8 cellular contexts compared by ENCODE assay signal in the genomic region with DNA sequence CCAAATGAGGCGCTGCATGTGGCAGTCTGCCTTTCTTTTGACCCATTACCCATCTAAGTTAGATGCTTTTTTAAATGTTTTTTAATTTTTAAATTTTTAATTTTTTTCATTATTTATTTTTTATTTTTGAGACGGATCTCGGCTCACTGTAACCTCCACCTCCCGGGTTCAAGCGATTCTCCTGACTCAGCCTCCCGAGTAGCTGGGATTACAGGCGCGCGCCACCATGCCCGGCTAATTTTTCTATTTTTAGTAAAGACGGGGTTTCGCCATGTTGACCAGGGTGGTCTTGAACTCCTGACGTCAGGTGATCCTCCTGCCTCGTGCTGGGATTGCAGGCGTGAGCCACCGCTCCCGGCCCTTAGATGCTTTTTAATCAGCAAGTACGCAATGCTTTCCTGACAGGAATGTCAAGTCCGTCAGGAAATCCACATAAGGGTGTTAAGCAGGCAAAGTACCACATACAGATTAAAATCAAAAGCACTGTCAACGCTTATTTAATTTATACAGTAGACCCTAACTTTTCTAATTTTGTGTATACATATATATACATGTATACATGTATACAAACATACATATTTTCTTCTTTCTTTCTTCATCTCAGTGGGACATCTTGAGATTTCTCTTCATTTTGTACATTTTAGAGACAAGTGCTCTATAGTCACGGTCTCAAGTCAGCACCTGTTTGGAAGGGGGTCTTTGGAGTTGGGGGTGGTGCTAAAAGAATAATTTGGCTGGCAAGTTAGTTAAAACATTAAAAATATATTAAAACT. TPM values are rescaled to one million over a fixed set of nuclear protein-coding genes. Genes with fewer than 3 reads are reported as not detected.
DNase-seq lines count a peak whose midpoint lies in the region; ATAC-seq and TF ChIP-seq lines count a peak whose summit lies in the region.

No MANE protein-coding gene starts in this region.

- TF ChIP-seq CTCF in foreskin fibroblast (IDR thresholded peaks at IDR 0.05; ENCODE audit: low read depth, low read length), result no peak
- no peak for TF ChIP-seq CTCF in parathyroid adenoma (IDR thresholded peaks at IDR 0.05)
- no peak for TF ChIP-seq CTCF in omental fat pad (IDR thresholded peaks at IDR 0.05)

- peaks cover 11% of the 10 kb centered on the region for H3K27me3 Mint-ChIP-seq in activated T-helper 1 cell treated with anti-CD3 and anti-CD28 coated beads, Interleukin-12 subunit alpha, Interleukin-12 subunit beta, Interleukin-2, Interleukin-4 antibody, amounts not matched to agents 30 ng/mL and 10 ng/mL and 1 ng/mL, durations not matched to agents 14 hours and 24 hours and 36 hours (ENCODE audit: insufficient read depth)

- H3K4me1 ChIP-seq in parathyroid adenoma, result peaks cover 9% of the 10 kb centered on the region

- intact Hi-C loops in activated T-helper 1 cell treated with anti-CD3 and anti-CD28 coated beads, Interleukin-12 subunit alpha, Interleukin-12 subunit beta, Interleukin-2, Interleukin-4 antibody, amounts not matched to agents 30 ng/mL and 10 ng/mL and 1 ng/mL, durations not matched to agents 14 hours and 24 hours and 36 hours (cut with micrococcal nuclease), result loop anchor here (1.0 to 10.0 kb wide), 11 partner anchors 12 to 709 kb away; a partner anchor contains a TSS

- H3K27ac Mint-ChIP-seq in activated T-helper 1 cell treated with anti-CD3 and anti-CD28 coated beads, Interleukin-12 subunit alpha, Interleukin-12 subunit beta, Interleukin-2, Interleukin-4 antibody, amounts not matched to agents 30 ng/mL and 10 ng/mL and 1 ng/mL, durations not matched to agents 14 hours and 24 hours and 36 hours, result peak overlapping the region; percentile 99

- H3K9me3 Mint-ChIP-seq in activated T-helper 1 cell treated with anti-CD3 and anti-CD28 coated beads, Interleukin-12 subunit alpha, Interleukin-12 subunit beta, Interleukin-2, Interleukin-4 antibody, amounts not matched to agents 30 ng/mL and 10 ng/mL and 1 ng/mL, durations not matched to agents 14 hours and 24 hours and 36 hours, result no peaks in the 10 kb centered on the region

- no peak for ATAC-seq in omental fat pad (ENCODE audit: low FRiP score)

- peaks cover 14% of the 10 kb centered on the region for H3K36me3 Mint-ChIP-seq in activated T-helper 1 cell treated with anti-CD3 and anti-CD28 coated beads, Interleukin-12 subunit alpha, Interleukin-12 subunit beta, Interleukin-2, Interleukin-4 antibody, amounts not matched to agents 30 ng/mL and 10 ng/mL and 1 ng/mL, durations not matched to agents 14 hours and 24 hours and 36 hours (ENCODE audit: low read depth)

- peak overlapping the region; percentile 57 for H3K4me2 ChIP-seq in parathyroid adenoma (ENCODE audit: low read length)

- DNase-seq in activated CD4-positive, CD25-positive, alpha-beta regulatory T cell treated with anti-CD3 and anti-CD28 coated beads, Interleukin-2, amount 50 U/mL, for 72 hours, result peak; percentile 39
- DNase-seq in activated CD4-positive, CD25-positive, alpha-beta regulatory T cell (lab: John Stamatoyannopoulos, UW), result no peak
- DNase-seq in NCI-H82 treated with DMSO at 0.1 percent for 48 hours (lab: John Stamatoyannopoulos, UW; ENCODE audit: unreplicated experiment) (peak; percentile 53), foreskin fibroblast (peak; percentile 85 to 89), NCI-H1105 treated with DMSO at 0.1 percent for 48 hours (lab: John Stamatoyannopoulos, UW) (no peak), omental fat pad (ENCODE audit: low spot score) (no peak)
- no peak for DNase-seq in activated T-helper 1 cell treated with anti-CD3 and anti-CD28 coated beads, Interleukin-12 subunit alpha, Interleukin-12 subunit beta, Interleukin-2, Interleukin-4 antibody, amounts not matched to agents 30 ng/mL and 10 ng/mL and 1 ng/mL, durations not matched to agents 14 hours and 24 hours and 36 hours (ENCODE audit: low spot score)

- H3K4me3 Mint-ChIP-seq in activated T-helper 1 cell treated with anti-CD3 and anti-CD28 coated beads, Interleukin-12 subunit alpha, Interleukin-12 subunit beta, Interleukin-2, Interleukin-4 antibody, amounts not matched to agents 30 ng/mL and 10 ng/mL and 1 ng/mL, durations not matched to agents 14 hours and 24 hours and 36 hours, result peak overlapping the region; percentile 88

- peak overlapping the region; percentile 63 for H2AFZ ChIP-seq in parathyroid adenoma

- H3K4me3 ChIP-seq in foreskin fibroblast (ENCODE audit: low read depth in 1 of 2, low read length in 2 of 2) (peak overlapping the region; percentile 19 to 22), parathyroid adenoma (ENCODE audit: low read depth, low read length) (peak overlapping the region; percentile 12)

- H3K4me1 Mint-ChIP-seq in activated T-helper 1 cell treated with anti-CD3 and anti-CD28 coated beads, Interleukin-12 subunit alpha, Interleukin-12 subunit beta, Interleukin-2, Interleukin-4 antibody, amounts not matched to agents 30 ng/mL and 10 ng/mL and 1 ng/mL, durations not matched to agents 14 hours and 24 hours and 36 hours (ENCODE audit: low read depth), result peaks cover 47% of the 10 kb centered on the region

- H3K27me3 ChIP-seq in parathyroid adenoma (ENCODE audit: control insufficient read depth, insufficient read depth, low read length), result no peaks in the 10 kb centered on the region

- H3K27ac ChIP-seq in parathyroid adenoma, result peak overlapping the region; percentile 98

- H3K36me3 ChIP-seq in parathyroid adenoma (ENCODE audit: control insufficient read depth, insufficient read depth, low read length), result no peaks in the 10 kb centered on the region

- H3K9me3 ChIP-seq in parathyroid adenoma (ENCODE audit: control insufficient read depth, low read length), result no peaks in the 10 kb centered on the region

- no peak overlapping the region for H3K9ac ChIP-seq in parathyroid adenoma

- peaks cover 10% of the 10 kb centered on the region for H3K79me2 ChIP-seq in parathyroid adenoma

RNA-seq across cellular contexts. Expression of a gene that starts 1.0 kb away (rescaled TPM):
- 35.8 and 38.7 TPM in 2 replicates for total RNA-seq in activated T-helper 1 cell treated with anti-CD3 and anti-CD28 coated beads, Interleukin-12 subunit alpha, Interleukin-12 subunit beta, Interleukin-2, Interleukin-4 antibody, amounts not matched to agents 30 ng/mL and 10 ng/mL and 1 ng/mL, durations not matched to agents 14 hours and 24 hours and 36 hours
- total RNA-seq in omental fat pad, result 10 to 100 TPM in 3 of 4 donors, 1 to 10 TPM in 1; 7.9 to 22.1 (median 19.1) TPM

Comparison
In these comparisons a context has a peak if more than half of its experiments do, and no peak if none do; other contexts are left out.
1. DNase-seq: peak in activated CD4-positive, CD25-positive, alpha-beta regulatory T cell treated with anti-CD3 and anti-CD28 coated beads, Interleukin-2, amount 50 U/mL, for 72 hours (single experiment), NCI-H82 treated with DMSO at 0.1 percent for 48 hours (single experiment) and foreskin fibroblast (2 of 2); none in activated CD4-positive, CD25-positive, alpha-beta regulatory T cell (0 of 4), activated T-helper 1 cell treated with anti-CD3 and anti-CD28 coated beads, Interleukin-12 subunit alpha, Interleukin-12 subunit beta, Interleukin-2, Interleukin-4 antibody, amounts not matched to agents 30 ng/mL and 10 ng/mL and 1 ng/mL, durations not matched to agents 14 hours and 24 hours and 36 hours (single experiment), NCI-H1105 treated with DMSO at 0.1 percent for 48 hours (single experiment) and omental fat pad (single experiment).